In genomic region chr22:35921777-35922176, GRCh38 we compare ENCODE assay signal across 8 cellular contexts.
DNase-seq lines count a peak whose midpoint lies in the region; ATAC-seq and TF ChIP-seq lines count a peak whose summit lies in the region.

No MANE protein-coding gene starts in this region.

- no peak overlapping the region for H3K9ac ChIP-seq in skeletal muscle satellite cell (ENCODE audit: low read depth, low read length)

- H3K36me3 ChIP-seq in ascending aorta, result no peaks in the 10 kb centered on the region
- no peaks in the 10 kb centered on the region for H3K36me3 ChIP-seq in skeletal muscle satellite cell (ENCODE audit: insufficient read depth, low read length)

- no peaks in the 10 kb centered on the region for H3K27me3 ChIP-seq in ascending aorta
- no peaks in the 10 kb centered on the region for H3K27me3 ChIP-seq in skeletal muscle satellite cell (ENCODE audit: control insufficient read depth, insufficient read depth, low read length)

- no peaks in the 10 kb centered on the region for H3K9me3 ChIP-seq in ascending aorta
- H3K9me3 ChIP-seq in skeletal muscle satellite cell (replicated peaks; ENCODE audit: low read length), result no peaks in the 10 kb centered on the region

- ATAC-seq in HG02571 (IDR thresholded peaks at IDR 0.05; ENCODE audit: unreplicated experiment) (no peak), HG02610 (IDR thresholded peaks at IDR 0.05; ENCODE audit: unreplicated experiment) (no peak)

- intact Hi-C loops in ascending aorta (cut with DNase I), result loop anchor here (1.0 to 5.0 kb wide), 4 partner anchors 81 to 294 kb away; no protein-coding TSS in a partner anchor

- H3K4me1 ChIP-seq in ascending aorta (peaks cover 10 to 32% of the 10 kb centered on the region in 2 donors), skeletal muscle satellite cell (ENCODE audit: control insufficient read depth, insufficient read depth, low read length) (peaks cover 14% of the 10 kb centered on the region)

- H3K27ac ChIP-seq in ascending aorta, result peak overlapping the region; percentile 79 to 85

- peak overlapping the region; percentile 16 for H3K4me2 ChIP-seq in skeletal muscle satellite cell (ENCODE audit: low read length)

- DNase-seq in DMS 273 (lab: John Stamatoyannopoulos, UW; ENCODE audit: unreplicated experiment), result peak; percentile 78
- DNase-seq in HS-27A (ENCODE audit: low read depth), result peak; percentile 66
- DNase-seq in OCI-M1 (lab: John Stamatoyannopoulos, UW), result peak; percentile 86
- peak; percentile 30 to 88 for DNase-seq in ascending aorta (ENCODE audit: low spot score in 2 of 2)
- peak; percentile 31 to 34 for DNase-seq in hippocampal formation (lab: John Stamatoyannopoulos, UW)

- no peak overlapping the region for H3K4me3 ChIP-seq in ascending aorta
- no peak overlapping the region for H3K4me3 ChIP-seq in skeletal muscle satellite cell (ENCODE audit: low read length)

- peak; percentile 60 to 81 (median 66) for TF ChIP-seq CTCF in ascending aorta (IDR thresholded peaks at IDR 0.05)

Comparison
In these comparisons a context has a peak if more than half of its experiments do, and no peak if none do; other contexts are left out.
1. DNase-seq: peak in every context shown above with its lines; median percentile 86 in OCI-M1; 78 in DMS 273; 66 in HS-27A; 59 in ascending aorta; 32 in hippocampal formation.